ENCODE assay signal across 15 cellular contexts in genomic region chr20:61520761-61521460, GRCh38.
DNase-seq lines count a peak whose midpoint lies in the region; FAIRE-seq and TF ChIP-seq lines count a peak whose summit lies in the region.
"Had no signal": no experiment of that assay in that cellular context is flagged by ENCODE, and none has a peak within 500 bp of the region (broad histone marks: within the 10 kb centered on the region; RNA-seq: fewer than 3 reads in every experiment).

No MANE protein-coding gene starts in this region.

- peak; percentile 17 for DNase-seq in BJ (ENCODE audit: low read depth)
- DNase-seq in MG63 = peak; percentile 64
- no peak for DNase-seq in bronchial epithelial cell (ENCODE audit: low read depth)
- DNase-seq in neural crest cell (ENCODE audit: low read depth, low spot score) = no peak
- no peak for DNase-seq in activated CD8-positive, alpha-beta memory T cell treated with anti-CD3 and anti-CD28 coated beads, Interleukin-2, amount 50 U/mL, for 4 hours
- DNase-seq in NOMO-1 (lab: John Stamatoyannopoulos, UW; ENCODE audit: unreplicated experiment in 2 of 2) = no peak
- DNase-seq in DMS53 treated with DMSO at 0.1 percent for 48 hours (lab: John Stamatoyannopoulos, UW; ENCODE audit: unreplicated experiment) = no peak
- no peak for DNase-seq in CD1c-positive myeloid dendritic cell (ENCODE audit: extremely low spot score)
- DNase-seq: MM.1S; NCI-H2081 treated with DMSO at 0.1 percent for 48 hours; stimulated activated CD4-positive, alpha-beta T cell treated with anti-CD3 and anti-CD28 coated beads, Interleukin-4, amount 100 ng/mL, for 24 hours; stimulated activated naive CD4-positive, alpha-beta T cell treated with Interleukin-2 at 50 U/mL for 16 hours had no signal

- CTCF ChIA-PET in BJ (lab: Yijun Ruan, JAX) = no interaction called here

- peaks cover 5% of the 10 kb centered on the region for H3K36me3 Mint-ChIP-seq in neural crest cell (ENCODE audit: low read depth)

- peak; percentile 73 for FAIRE-seq in bronchial epithelial cell (lab: Jason Lieb, UNC)

- POLR2A ChIA-PET in BJ (lab: Charles Lee) = no interaction called here

- peak overlapping the region; percentile 75 for H3K27ac Mint-ChIP-seq in neural crest cell (ENCODE audit: unreplicated experiment)
- H3K27ac Mint-ChIP-seq: activated T-helper 1 cell treated with anti-CD3 and anti-CD28 coated beads, Interleukin-12 subunit alpha, Interleukin-12 subunit beta, Interleukin-2, Interleukin-4 antibody, amounts not matched to agents 30 ng/mL and 10 ng/mL and 1 ng/mL, durations not matched to agents 14 hours and 24 hours and 36 hours; progenitor cell of endocrine pancreas had no signal

- no peak overlapping the region for H3K4me3 ChIP-seq in BJ (ENCODE audit: low read depth, low read length)
- H3K4me3 ChIP-seq in MG63 = no peak overlapping the region
- H3K4me3 ChIP-seq in bronchial epithelial cell (ENCODE audit: low read depth, low read length) = no peak overlapping the region
- H3K4me3 ChIP-seq: cardiac muscle cell had no signal

- H3K4me3 Mint-ChIP-seq in neural crest cell = no peak overlapping the region
- H3K4me3 Mint-ChIP-seq: activated T-helper 1 cell treated with anti-CD3 and anti-CD28 coated beads, Interleukin-12 subunit alpha, Interleukin-12 subunit beta, Interleukin-2, Interleukin-4 antibody, amounts not matched to agents 30 ng/mL and 10 ng/mL and 1 ng/mL, durations not matched to agents 14 hours and 24 hours and 36 hours had no signal

- peaks cover 7% of the 10 kb centered on the region for H3K9me3 Mint-ChIP-seq in neural crest cell
- H3K9me3 Mint-ChIP-seq: activated T-helper 1 cell treated with anti-CD3 and anti-CD28 coated beads, Interleukin-12 subunit alpha, Interleukin-12 subunit beta, Interleukin-2, Interleukin-4 antibody, amounts not matched to agents 30 ng/mL and 10 ng/mL and 1 ng/mL, durations not matched to agents 14 hours and 24 hours and 36 hours had no signal

- H3K27me3 ChIP-seq in BJ (ENCODE audit: control insufficient read depth, insufficient read depth, low read length) = no peaks in the 10 kb centered on the region
- H3K27me3 ChIP-seq in MG63 = peaks cover 19% of the 10 kb centered on the region
- no peaks in the 10 kb centered on the region for H3K27me3 ChIP-seq in bronchial epithelial cell (ENCODE audit: control insufficient read depth, insufficient read depth, low read length)
- H3K27me3 ChIP-seq: cardiac muscle cell had no signal

- TF ChIP-seq CTCF in BJ (IDR thresholded peaks at IDR 0.05; ENCODE audit: insufficient read depth, low read depth, low read length) = no peak
- no peak for TF ChIP-seq CTCF in bronchial epithelial cell (IDR thresholded peaks at IDR 0.05; ENCODE audit: insufficient read depth, low read length, severe bottlenecking)
- no peak for TF ChIP-seq CTCF in neural crest cell (conservative IDR thresholded peaks at IDR 0.05)

- H3K9me3 ChIP-seq in MG63 = 0 out of 2 replicates have a peak, but pooled peaks cover 2% of the 10 kb centered on the region

- no peaks in the 10 kb centered on the region for H3K36me3 ChIP-seq in BJ (ENCODE audit: control insufficient read depth, insufficient read depth, low read length)
- H3K36me3 ChIP-seq in MG63 = no peaks in the 10 kb centered on the region
- no peaks in the 10 kb centered on the region for H3K36me3 ChIP-seq in bronchial epithelial cell (ENCODE audit: control insufficient read depth, insufficient read depth, low read length)
- H3K36me3 ChIP-seq: cardiac muscle cell had no signal

- H3K4me1 Mint-ChIP-seq in neural crest cell = peaks cover 22% of the 10 kb centered on the region

- H3K27me3 Mint-ChIP-seq in neural crest cell (ENCODE audit: low read depth) = no peaks in the 10 kb centered on the region

Comparison
In these comparisons a context has a peak if more than half of its experiments do, and no peak if none do; other contexts are left out.
1. DNase-seq: peak in BJ (single experiment) and MG63 (single experiment); none in bronchial epithelial cell (single experiment), neural crest cell (single experiment), activated CD8-positive, alpha-beta memory T cell treated with anti-CD3 and anti-CD28 coated beads, Interleukin-2, amount 50 U/mL, for 4 hours (single experiment), NOMO-1 (0 of 2), DMS53 treated with DMSO at 0.1 percent for 48 hours (single experiment) and CD1c-positive myeloid dendritic cell (single experiment).